31 cellular contexts compared by ENCODE assay signal in the genomic region with DNA sequence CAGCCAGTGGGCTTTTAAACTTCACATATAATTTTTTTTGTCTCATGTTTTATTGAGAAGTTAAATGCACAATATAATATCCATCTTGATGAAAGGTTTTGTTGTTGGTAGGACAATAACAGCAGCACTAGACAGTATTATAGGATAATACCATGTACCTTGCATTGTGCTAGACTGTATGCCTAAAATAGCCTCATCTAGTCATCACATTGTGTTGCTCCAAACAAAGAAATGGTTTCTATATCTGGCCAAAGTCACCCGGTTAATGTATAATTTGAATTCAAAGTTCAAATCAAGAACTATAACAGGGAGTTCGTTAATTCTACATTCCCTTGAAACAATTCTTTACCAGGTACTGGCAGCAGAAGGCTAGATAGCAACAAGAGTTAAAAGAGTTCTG.
"Had no signal": no experiment of that assay in that cellular context is flagged by ENCODE, and none has a peak within 500 bp of the region (broad histone marks: within the 10 kb centered on the region; RNA-seq: fewer than 3 reads in every experiment).

No MANE protein-coding gene starts in this region.

- FAIRE-seq: frontal cortex had no signal

- DNase-seq: activated B cell treated with CpG ODN at 0.5 μM for 24 hours; activated CD4-positive, alpha-beta memory T cell treated with anti-CD3 and anti-CD28 coated beads for 36 hours; activated CD4-positive, alpha-beta T cell treated with anti-CD3 and anti-CD28 coated beads for 48 hours; activated CD4-positive, alpha-beta T cell treated with anti-CD3 and anti-CD28 coated beads, Interleukin-2, amount 50 U/mL, for 1 hour; activated CD8-positive, alpha-beta memory T cell treated with anti-CD3 and anti-CD28 coated beads, Interleukin-2, amount 10 ng/mL, durations not matched to agents 7 days and 5 days; activated CD8-positive, alpha-beta memory T cell treated with anti-CD3 and anti-CD28 coated beads, Interleukin-2, amount 50 U/mL, for 4 hours; activated CD8-positive, alpha-beta T cell treated with anti-CD3 and anti-CD28 coated beads, Interleukin-2, amount 10 ng/mL, durations not matched to agents 7 days and 5 days; activated effector memory CD4-positive, alpha-beta T cell treated with anti-CD3 and anti-CD28 coated beads, Interleukin-2, amount 50 U/mL, for 16 hours; activated naive CD4-positive, alpha-beta T cell treated with anti-CD3 and anti-CD28 coated beads for 36 hours; activated naive CD8-positive, alpha-beta T cell treated with anti-CD3 and anti-CD28 coated beads for 36 hours; activated naive CD8-positive, alpha-beta T cell treated with anti-CD3 and anti-CD28 coated beads, Interleukin-2, amount 50 U/mL, for 24 hours; activated T-cell treated with anti-CD3 and anti-CD28 coated beads, Interleukin-2, amount 50 U/mL, for 1 hour; activated T-cell treated with anti-CD3 and anti-CD28 coated beads, Interleukin-2, amount 50 U/mL, for 48 hours; adrenal gland; amygdala; aorta; body of pancreas; caudate nucleus; cerebellar nuclear complex; dorsolateral prefrontal cortex; effector memory CD4-positive, alpha-beta T cell; endodermal cell; foreskin fibroblast; T-helper 1 cell; T-helper 17 cell; T1000; WERI-Rb-1 had no signal

- H3K4me3 ChIP-seq: adrenal gland, body of pancreas, coronary artery, dorsolateral prefrontal cortex had no signal

- H3K27ac ChIP-seq: adrenal gland, body of pancreas, coronary artery, dorsolateral prefrontal cortex, WERI-Rb-1 had no signal

- H3K9me3 ChIP-seq: adrenal gland, body of pancreas had no signal

- ATAC-seq: activated CD4-positive, CD25-positive, alpha-beta regulatory T cell treated with anti-CD3 and anti-CD28 coated beads, Interleukin-2, amount 50 U/mL, for 24 hours; activated CD8-positive, alpha-beta memory T cell treated with anti-CD3 and anti-CD28 coated beads, Interleukin-2, amount 10 ng/mL, durations not matched to agents 7 days and 5 days; activated CD8-positive, alpha-beta T cell treated with anti-CD3 and anti-CD28 coated beads, Interleukin-2, amount 10 ng/mL, durations not matched to agents 7 days and 5 days; activated naive CD8-positive, alpha-beta T cell treated with anti-CD3 and anti-CD28 coated beads, Interleukin-2, amount 50 U/mL, for 24 hours; body of pancreas; esophagus mucosa; T-helper 17 cell had no signal

- H3K4me1 ChIP-seq: adrenal gland, body of pancreas had no signal

- H3K27me3 ChIP-seq: body of pancreas, dorsolateral prefrontal cortex had no signal

- H3K36me3 ChIP-seq: adrenal gland, WERI-Rb-1 had no signal
